9 cellular contexts compared by ENCODE assay signal in the genomic region with DNA sequence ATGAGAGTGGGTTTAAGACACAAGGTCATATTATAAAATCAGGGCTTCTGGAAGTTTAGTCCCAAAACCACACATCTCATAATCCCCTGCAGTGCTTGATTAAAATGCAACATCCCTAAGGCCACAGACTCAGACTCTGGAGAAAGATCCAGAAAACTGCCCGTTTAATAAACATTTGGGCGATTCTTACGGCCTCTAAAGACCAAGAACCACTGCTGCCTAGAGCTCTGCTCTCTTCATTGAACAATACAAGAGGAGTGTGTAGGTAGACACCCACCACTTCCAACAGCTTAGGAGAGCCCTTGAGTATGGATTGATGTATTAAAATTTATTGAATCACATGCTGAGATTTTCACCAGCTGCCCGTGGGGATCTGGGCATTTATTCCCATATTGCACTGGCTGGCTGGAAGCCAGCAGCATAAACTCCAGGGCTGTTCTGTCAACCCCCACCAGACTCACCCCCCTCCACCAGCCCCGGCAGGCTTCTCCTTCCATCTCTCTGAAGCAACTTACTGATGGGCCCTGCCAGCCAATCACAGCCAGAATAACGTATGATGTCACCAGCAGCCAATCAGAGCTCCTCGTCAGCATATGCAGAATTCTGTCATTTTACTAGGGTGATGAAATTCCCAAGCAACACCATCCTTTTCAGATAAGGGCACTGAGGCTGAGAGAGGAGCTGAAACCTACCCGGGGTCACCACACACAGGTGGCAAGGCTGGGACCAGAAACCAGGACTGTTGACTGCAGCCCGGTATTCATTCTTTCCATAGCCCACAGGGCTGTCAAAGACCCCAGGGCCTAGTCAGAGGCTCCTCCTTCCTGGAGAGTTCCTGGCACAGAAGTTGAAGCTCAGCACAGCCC. TPM values are rescaled to one million over a fixed set of nuclear protein-coding genes. Genes with fewer than 3 reads are reported as not detected.
DNase-seq lines count a peak whose midpoint lies in the region; ATAC-seq, FAIRE-seq and TF ChIP-seq lines count a peak whose summit lies in the region.
"Had no signal": no experiment of that assay in that cellular context is flagged by ENCODE, and none has a peak within 500 bp of the region (broad histone marks: within the 10 kb centered on the region; RNA-seq: fewer than 3 reads in every experiment).

No MANE protein-coding gene starts in this region.

- no peak for TF ChIP-seq CTCF in endothelial cell of umbilical vein (IDR thresholded peaks at IDR 0.05; ENCODE audit: extremely low read depth in 1 of 2, insufficient read depth in 1 of 2, low read depth in 1 of 2, low read length in 2 of 2)

- no peak for ATAC-seq in HG02623 (IDR thresholded peaks at IDR 0.05; ENCODE audit: unreplicated experiment)

- dilution Hi-C loops in endothelial cell of umbilical vein (cut with MboI; ENCODE audit: extremely low pct_ligation_motif_present, low sequenced_read_pairs): no loop called here

- no peak for TF ChIP-seq POLR2A in endothelial cell of umbilical vein (IDR thresholded peaks at IDR 0.05; ENCODE audit: low read depth, low read length)

- peaks cover 0 to 2% of the 10 kb centered on the region in 2 experiments for H3K27me3 ChIP-seq in endothelial cell of umbilical vein (ENCODE audit: control insufficient read depth in 2 of 2, insufficient read depth in 2 of 2, low read length in 2 of 2)

- POLR2A ChIA-PET in endothelial cell of umbilical vein (lab: Charles Lee): interaction anchor here (0.7 kb wide), 1 partner anchor 91 kb away, joined by 3 read pairs; no protein-coding TSS in a partner anchor

- peak; percentile 80 for DNase-seq in DMS 273 (lab: John Stamatoyannopoulos, UW; ENCODE audit: unreplicated experiment)
- DNase-seq in LHCN-M2 (ENCODE audit: low read depth): peak; percentile 77
- DNase-seq in RPMI7951 (ENCODE audit: low read depth): peak; percentile 81
- peak; percentile 76 for DNase-seq in endothelial cell of umbilical vein (ENCODE audit: low read depth, low spot score)
- peak; percentile 90 for DNase-seq in middle frontal gyrus (ENCODE audit: extremely low spot score, low spot score)
- DNase-seq in stimulated activated naive CD4-positive, alpha-beta T cell treated with Interleukin-2 at 50 U/mL for 16 hours (lab: John Stamatoyannopoulos, UW): no peak
- DNase-seq in stimulated activated CD4-positive, alpha-beta T cell treated with anti-CD3 and anti-CD28 coated beads, Interleukin-4, amount 100 ng/mL, for 1 hour: no peak

- FAIRE-seq in endothelial cell of umbilical vein (lab: Jason Lieb, UNC): peak; percentile 80

- H3K9ac ChIP-seq in endothelial cell of umbilical vein (replicated peaks; ENCODE audit: extremely low read depth, insufficient read depth, low read length): no peak overlapping the region

- H3K4me3 ChIP-seq in endothelial cell of umbilical vein (replicated peaks in 1 of 3; ENCODE audit: insufficient read depth in 1 of 3, low read depth in 1 of 3, low read length in 3 of 3): no peak overlapping the region

- no peak overlapping the region for H2AFZ ChIP-seq in endothelial cell of umbilical vein (ENCODE audit: low read depth, low read length)

- H3K4me1 ChIP-seq in endothelial cell of umbilical vein (ENCODE audit: control insufficient read depth, extremely low read depth, insufficient read depth, low read length): no peaks in the 10 kb centered on the region

- no peak overlapping the region for H3K4me2 ChIP-seq in endothelial cell of umbilical vein (ENCODE audit: insufficient read depth, low read length)

- H3K27ac ChIP-seq in endothelial cell of umbilical vein (ENCODE audit: insufficient read depth, low read depth, low read length): no peak overlapping the region

- no peaks in the 10 kb centered on the region for H3K9me3 ChIP-seq in endothelial cell of umbilical vein (replicated peaks; ENCODE audit: control insufficient read depth, insufficient read depth, low read length)

- CTCF ChIA-PET in endothelial cell of umbilical vein (lab: Charles Lee): interaction anchor here (0.6 to 8.3 kb wide), 14 partner anchors 11 to 593 kb away, joined by 3 to 276 read pairs (median 6); no protein-coding TSS in a partner anchor

- no peaks in the 10 kb centered on the region for H4K20me1 ChIP-seq in endothelial cell of umbilical vein (replicated peaks; ENCODE audit: control insufficient read depth, extremely low read depth, insufficient read depth, low read length)

- H3K9me1 ChIP-seq in endothelial cell of umbilical vein (replicated peaks; ENCODE audit: control insufficient read depth, extremely low read depth, insufficient read depth, low read length): no peaks in the 10 kb centered on the region

- BruUV-seq in endothelial cell of umbilical vein (replicated peaks; lab: Mats Ljungman, UMichigan): no TSS peak

- no peaks in the 10 kb centered on the region for H3K79me2 ChIP-seq in endothelial cell of umbilical vein (ENCODE audit: control insufficient read depth, insufficient read depth, low read length)

- no peaks in the 10 kb centered on the region for H3K36me3 ChIP-seq in endothelial cell of umbilical vein (ENCODE audit: control insufficient read depth in 2 of 2, extremely low read depth in 1 of 2, insufficient read depth in 2 of 2, low read length in 2 of 2)

- intact Hi-C loops in endothelial cell of umbilical vein (cut with micrococcal nuclease): no loop called here

TF ChIP-seq in endothelial cell of umbilical vein, 7 proteins besides CTCF, POLR2A, EP300 and RAD21:
- TF ChIP-seq JUN (IDR thresholded peaks at IDR 0.05; ENCODE audit: borderline replicate concordance, insufficient read depth, insufficient read length, low read depth) (peak; percentile 15), FOS (IDR thresholded peaks at IDR 0.05; ENCODE audit: borderline replicate concordance, insufficient read depth, low read length) (no peak)
- TF ChIP-seq, protein P1, sequence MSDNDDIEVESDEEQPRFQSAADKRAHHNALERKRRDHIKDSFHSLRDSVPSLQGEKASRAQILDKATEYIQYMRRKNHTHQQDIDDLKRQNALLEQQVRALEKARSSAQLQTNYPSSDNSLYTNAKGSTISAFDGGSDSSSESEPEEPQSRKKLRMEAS (IDR thresholded peaks at IDR 0.05; ENCODE audit: insufficient read depth, insufficient read length): no peak

RNA-seq across cellular contexts. Expression of gene BEST1, which starts 0.7 kb away (rescaled TPM):
- total RNA-seq in LHCN-M2 (2014; rRNA removed) (3.5 and 7.1 TPM in 2 replicates), endothelial cell of umbilical vein (0.21 TPM in 1 of 2 replicates, not detected in the other)
- 3.2 TPM for polyA plus RNA-seq in LHCN-M2 (2012)
- 0.10 and 0.12 TPM in 2 replicates for total RNA-seq in RPMI7951 (2014; rRNA removed; shearing (Covaris generic))
- polyA plus RNA-seq in endothelial cell of umbilical vein: 0.04 and 0.05 TPM in 2 replicates
- polyA plus RNA-seq in endothelial cell of umbilical vein (2011; cell fraction: cytosol; rRNA removed): 0.04 TPM in 1 of 2 replicates, not detected in the other
- polyA plus RNA-seq in endothelial cell of umbilical vein (2011; cell fraction: nucleus; rRNA removed): 0.11 and 0.15 TPM in 2 replicates
- 0.52 and 0.83 TPM in 2 replicates for polyA plus RNA-seq in endothelial cell of umbilical vein (2012)
- 0.13 TPM in 1 of 2 replicates, not detected in the other for polyA minus RNA-seq in endothelial cell of umbilical vein
- 0.92 TPM for polyA minus RNA-seq in endothelial cell of umbilical vein (2011; cell fraction: cytosol; rRNA and poly(A)+ RNA removed)
- 0.24 TPM in 1 of 2 replicates, not detected in the other for polyA minus RNA-seq in endothelial cell of umbilical vein (2011; cell fraction: nucleus; rRNA and poly(A)+ RNA removed)

RNA-seq across cellular contexts. Expression of gene FTH1, which starts 18.0 kb away (rescaled TPM):
- total RNA-seq in LHCN-M2 (2014; rRNA removed) (718 and 1,060 TPM in 2 replicates), endothelial cell of umbilical vein (2,371 and 2,501 TPM in 2 replicates)
- polyA plus RNA-seq in LHCN-M2 (2012): 13,028 TPM
- 726 and 869 TPM in 2 replicates for total RNA-seq in RPMI7951 (2014; rRNA removed; shearing (Covaris generic))
- polyA plus RNA-seq in endothelial cell of umbilical vein: 1,123 and 1,177 TPM in 2 replicates
- 1,817 and 2,147 TPM in 2 replicates for polyA plus RNA-seq in endothelial cell of umbilical vein (2011; cell fraction: cytosol; rRNA removed)
- polyA plus RNA-seq in endothelial cell of umbilical vein (2011; cell fraction: nucleus; rRNA removed): 551 and 657 TPM in 2 replicates
- 3,119 and 5,287 TPM in 2 replicates for polyA plus RNA-seq in endothelial cell of umbilical vein (2012)
- polyA minus RNA-seq in endothelial cell of umbilical vein: 640 and 676 TPM in 2 replicates
- polyA minus RNA-seq in endothelial cell of umbilical vein (2011; cell fraction: cytosol; rRNA and poly(A)+ RNA removed): 1,415 TPM
- 173 and 200 TPM in 2 replicates for polyA minus RNA-seq in endothelial cell of umbilical vein (2011; cell fraction: nucleus; rRNA and poly(A)+ RNA removed)

RNA-seq across cellular contexts. Expression of gene RAB3IL1, which starts 32.0 kb away (rescaled TPM):
- total RNA-seq in LHCN-M2 (2014; rRNA removed) (2.4 and 4.8 TPM in 2 replicates), endothelial cell of umbilical vein (1.2 and 3.6 TPM in 2 replicates)
- 6.4 TPM for polyA plus RNA-seq in LHCN-M2 (2012)
- 0.84 and 1.7 TPM in 2 replicates for total RNA-seq in RPMI7951 (2014; rRNA removed; shearing (Covaris generic))
- 1.8 and 2.9 TPM in 2 replicates for polyA plus RNA-seq in endothelial cell of umbilical vein
- 0.88 and 1.4 TPM in 2 replicates for polyA plus RNA-seq in endothelial cell of umbilical vein (2011; cell fraction: cytosol; rRNA removed)
- polyA plus RNA-seq in endothelial cell of umbilical vein (2011; cell fraction: nucleus; rRNA removed): 2.1 TPM in 2 replicates
- 1.3 and 3.8 TPM in 2 replicates for polyA plus RNA-seq in endothelial cell of umbilical vein (2012)
- polyA minus RNA-seq in endothelial cell of umbilical vein: 0.89 and 0.90 TPM in 2 replicates
- 7.3 TPM for polyA minus RNA-seq in endothelial cell of umbilical vein (2011; cell fraction: cytosol; rRNA and poly(A)+ RNA removed)
- 0.58 and 0.72 TPM in 2 replicates for polyA minus RNA-seq in endothelial cell of umbilical vein (2011; cell fraction: nucleus; rRNA and poly(A)+ RNA removed)
- total RNA-seq: mononuclear cell had no signal

RNA-seq across cellular contexts. Expression of gene FADS3, which starts 58.1 kb away (rescaled TPM):
- 293 and 313 TPM in 2 replicates for total RNA-seq in LHCN-M2 (2014; rRNA removed)
- polyA plus RNA-seq in LHCN-M2 (2012): 189 TPM
- 60.9 and 65.1 TPM in 2 replicates for total RNA-seq in RPMI7951 (2014; rRNA removed; shearing (Covaris generic))
- 204 and 216 TPM in 2 replicates for total RNA-seq in endothelial cell of umbilical vein
- polyA plus RNA-seq in endothelial cell of umbilical vein: 346 and 506 TPM in 2 replicates
- 166 and 243 TPM in 2 replicates for polyA plus RNA-seq in endothelial cell of umbilical vein (2011; cell fraction: cytosol; rRNA removed)
- 1,185 and 1,740 TPM in 2 replicates for polyA plus RNA-seq in endothelial cell of umbilical vein (2011; cell fraction: nucleus; rRNA removed)
- polyA plus RNA-seq in endothelial cell of umbilical vein (2012): 114 and 158 TPM in 2 replicates
- 188 and 207 TPM in 2 replicates for polyA minus RNA-seq in endothelial cell of umbilical vein
- 32.9 TPM for polyA minus RNA-seq in endothelial cell of umbilical vein (2011; cell fraction: cytosol; rRNA and poly(A)+ RNA removed)
- polyA minus RNA-seq in endothelial cell of umbilical vein (2011; cell fraction: nucleus; rRNA and poly(A)+ RNA removed): 141 and 219 TPM in 2 replicates

Comparison
In these comparisons a context has a peak if more than half of its experiments do, and no peak if none do; other contexts are left out.
1. DNase-seq: peak in DMS 273 (single experiment), LHCN-M2 (single experiment), RPMI7951 (single experiment), endothelial cell of umbilical vein (single experiment) and middle frontal gyrus (single experiment); none in stimulated activated naive CD4-positive, alpha-beta T cell treated with Interleukin-2 at 50 U/mL for 16 hours (single experiment) and stimulated activated CD4-positive, alpha-beta T cell treated with anti-CD3 and anti-CD28 coated beads, Interleukin-4, amount 100 ng/mL, for 1 hour (single experiment).